10 cellular contexts compared by ENCODE assay signal in genomic region chr9:93598647-93599241, GRCh38. TPM values are rescaled to one million over a fixed set of nuclear protein-coding genes. Genes with fewer than 3 reads are reported as not detected.
DNase-seq lines count a peak whose midpoint lies in the region; ATAC-seq lines count a peak whose summit lies in the region.
"Had no signal": no experiment of that assay in that cellular context is flagged by ENCODE, and none has a peak within 500 bp of the region (broad histone marks: within the 10 kb centered on the region; RNA-seq: fewer than 3 reads in every experiment).

No MANE protein-coding gene starts in this region.

- ATAC-seq in left lobe of liver = no peak

- DNase-seq in A172 (ENCODE audit: low spot score) (peak; percentile 37), G401 (ENCODE audit: low spot score) (peak; percentile 69), astrocyte of the hippocampus (ENCODE audit: low read depth, low spot score) (peak; percentile 56), left lobe of liver (ENCODE audit: low spot score) (peak; percentile 30), mucosa of gallbladder (ENCODE audit: low spot score) (no peak), NOMO-1 treated with DMSO at 0.1 percent for 48 hours (lab: John Stamatoyannopoulos, UW; ENCODE audit: unreplicated experiment) (no peak), Ammon's horn (ENCODE audit: low spot score) (no peak), NCI-H1092 (lab: John Stamatoyannopoulos, UW) (no peak)
- DNase-seq: Karpas-422; stimulated activated CD4-positive, alpha-beta T cell treated with anti-CD3 and anti-CD28 coated beads, Interleukin-4, amount 100 ng/mL, for 1 hour had no signal

- in situ Hi-C loops in G401 (cut with HindIII; ENCODE audit: low sequenced_read_pairs) = no loop called here

RNA-seq across cellular contexts. Expression of gene PHF2, which starts 22.4 kb away (rescaled TPM):
- 17.5 and 22.2 TPM in 2 replicates for total RNA-seq in A172 (2014; rRNA removed; shearing (Covaris generic))
- 6.3 and 8.1 TPM in 2 replicates for total RNA-seq in G401 (2014; rRNA removed; shearing (Covaris generic))
- total RNA-seq in left lobe of liver = 7.3 TPM
- 31.0 TPM for total RNA-seq in mucosa of gallbladder

Comparison
In these comparisons a context has a peak if more than half of its experiments do, and no peak if none do; other contexts are left out.
1. DNase-seq: peak in A172 (single experiment), G401 (single experiment), astrocyte of the hippocampus (single experiment) and left lobe of liver (single experiment); none in mucosa of gallbladder (single experiment), NOMO-1 treated with DMSO at 0.1 percent for 48 hours (single experiment), Ammon's horn (single experiment) and NCI-H1092 (single experiment).